Comparison of ENCODE assay signal across 8 cellular contexts in genomic region chr17:7330099-7331015, GRCh38. TPM values are rescaled to one million over a fixed set of nuclear protein-coding genes. Genes with fewer than 3 reads are reported as not detected.
DNase-seq lines count a peak whose midpoint lies in the region; ATAC-seq and TF ChIP-seq lines count a peak whose summit lies in the region.

No MANE protein-coding gene starts in this region.

- H3K4me1 Mint-ChIP-seq in activated CD4-positive, alpha-beta memory T cell treated with anti-CD3 and anti-CD28 coated beads for 36 hours (ENCODE audit: low read depth) = peaks cover 48% of the 10 kb centered on the region

- POLR2A ChIA-PET in activated CD4-positive, alpha-beta memory T cell treated with anti-CD3 and anti-CD28 coated beads for 36 hours (lab: Charles Lee) = interaction anchor here (0.8 to 2.1 kb wide), 14 partner anchors 8 to 357 kb away, joined by 3 to 13 read pairs (median 4); partner anchors contain the start of genes MPDU1, TMEM256, TP53 and ZBTB4

- no peaks in the 10 kb centered on the region for H3K27me3 Mint-ChIP-seq in activated CD4-positive, alpha-beta memory T cell treated with anti-CD3 and anti-CD28 coated beads for 36 hours

- H3K9me3 ChIP-seq in ectodermal cell (ENCODE audit: control insufficient read depth, low read length) (no peaks in the 10 kb centered on the region), lung (ENCODE audit: control insufficient read depth in 2 of 2, insufficient read depth in 1 of 2, low read length in 1 of 2) (no peaks in the 10 kb centered on the region)

- peak; percentile 82 for DNase-seq in 8988T
- DNase-seq in NCI-H446 treated with DMSO at 0.1 percent for 48 hours (lab: John Stamatoyannopoulos, UW) = peak; percentile 56
- peak; percentile 88 for DNase-seq in activated CD4-positive, alpha-beta memory T cell treated with anti-CD3 and anti-CD28 coated beads for 36 hours
- DNase-seq in lung (ENCODE audit: low spot score) = peak; percentile 81
- DNase-seq in stimulated activated CD4-positive, alpha-beta T cell treated with anti-CD3 and anti-CD28 coated beads, TNF-alpha, amount 100 ng/mL, for 4 hours (ENCODE audit: low read depth in 3 of 3) = peak; percentile 57 to 65 (median 61)

- H3K36me3 Mint-ChIP-seq in activated CD4-positive, alpha-beta memory T cell treated with anti-CD3 and anti-CD28 coated beads for 36 hours = peaks cover 2% of the 10 kb centered on the region

- H3K36me3 ChIP-seq in ectodermal cell (ENCODE audit: control insufficient read depth, insufficient read depth, low read length) (peaks cover 9% of the 10 kb centered on the region), lung (ENCODE audit: control insufficient read depth in 2 of 2, insufficient read depth in 2 of 2, low read length in 2 of 2) (peaks cover 0 to 9% of the 10 kb centered on the region in 2 donors)

- peak overlapping the region; percentile 93 for H3K27ac ChIP-seq in ectodermal cell (ENCODE audit: insufficient read depth, low read depth, low read length, poor library complexity, severe bottlenecking)
- peak overlapping the region; percentile 82 to 94 for H3K27ac ChIP-seq in lung (ENCODE audit: low read depth in 1 of 2, low read length in 1 of 2)

- WGBS in ectodermal cell, 2 experiments = 29 to 30% methylated on average over 42 of the region's 42 CpGs
- 21 to 24% methylated on average over 37 to 42 of the region's 42 CpGs for WGBS in lung, 2 donors

- no peaks in the 10 kb centered on the region for H3K27me3 ChIP-seq in ectodermal cell (ENCODE audit: control insufficient read depth, insufficient read depth, low read length, poor library complexity, severe bottlenecking)
- no peaks in the 10 kb centered on the region for H3K27me3 ChIP-seq in lung (ENCODE audit: control insufficient read depth, insufficient read depth)

- no peaks in the 10 kb centered on the region for H3K9me3 Mint-ChIP-seq in activated CD4-positive, alpha-beta memory T cell treated with anti-CD3 and anti-CD28 coated beads for 36 hours

- H3K4me1 ChIP-seq in ectodermal cell (ENCODE audit: control insufficient read depth, insufficient read depth, low read length) = peaks cover 9% of the 10 kb centered on the region
- H3K4me1 ChIP-seq in lung (ENCODE audit: control insufficient read depth in 2 of 2, insufficient read depth in 2 of 2, low read length in 2 of 2) = peaks cover 2 to 3% of the 10 kb centered on the region in 2 donors

- H3K27ac Mint-ChIP-seq in activated CD4-positive, alpha-beta memory T cell treated with anti-CD3 and anti-CD28 coated beads for 36 hours = peak overlapping the region; percentile 94

- H3K4me3 Mint-ChIP-seq in activated CD4-positive, alpha-beta memory T cell treated with anti-CD3 and anti-CD28 coated beads for 36 hours = peak overlapping the region; percentile 89

- H3K4me3 ChIP-seq in ectodermal cell (ENCODE audit: insufficient read depth, low read depth, low read length) (peak overlapping the region; percentile 87), lung (peak overlapping the region; percentile 83)

- CTCF ChIA-PET in activated CD4-positive, alpha-beta memory T cell treated with anti-CD3 and anti-CD28 coated beads for 36 hours (lab: Charles Lee) = interaction anchor here (0.7 to 2.4 kb wide), 12 partner anchors 10 to 357 kb away, joined by 3 to 11 read pairs (median 6); partner anchors contain the start of genes GPS2, SENP3, SLC2A4 and TMEM102

- ATAC-seq in GM18858 (IDR thresholded peaks at IDR 0.05; ENCODE audit: unreplicated experiment) (peak; percentile 16), HG03064 (IDR thresholded peaks at IDR 0.05; ENCODE audit: low read depth, unreplicated experiment) (peak; percentile 39), lung (ENCODE audit: insufficient read depth, low FRiP score) (peak; percentile 59)

- intact Hi-C loops in activated CD4-positive, alpha-beta memory T cell treated with anti-CD3 and anti-CD28 coated beads for 36 hours (cut with micrococcal nuclease) = loop anchor here (5.0 kb wide), 1 partner anchor 107 kb away; the partner anchor contains the start of genes FGF11 and TMEM102

- no peak for TF ChIP-seq CTCF in lung (IDR thresholded peaks at IDR 0.05; ENCODE audit: control extremely low read depth, extremely low read depth)

RNA-seq across cellular contexts. Expression of gene NEURL4, which starts 1.2 kb away (rescaled TPM):
- total RNA-seq in activated CD4-positive, alpha-beta memory T cell treated with anti-CD3 and anti-CD28 coated beads for 36 hours = 10 to 100 TPM; 26.9 to 29.3 TPM
- polyA plus RNA-seq in ectodermal cell (2013, experiment 1 of 4) = 43.8 TPM
- 44.7 TPM for polyA plus RNA-seq in ectodermal cell (2013, experiment 2 of 4)
- polyA plus RNA-seq in ectodermal cell (2013, experiment 3 of 4) = 35.7 TPM
- polyA plus RNA-seq in ectodermal cell (2013, experiment 4 of 4) = 37.0 TPM
- total RNA-seq in lung = 10 to 100 TPM; 21.7 to 33.9 TPM
- 10 to 100 TPM; 17.3 to 27.0 TPM for polyA plus RNA-seq in lung

RNA-seq across cellular contexts. Expression of gene ACAP1, which starts 6.0 kb away (rescaled TPM):
- total RNA-seq in activated CD4-positive, alpha-beta memory T cell treated with anti-CD3 and anti-CD28 coated beads for 36 hours = 100 to 1,000 TPM; 391 to 405 TPM
- polyA plus RNA-seq in ectodermal cell (2013, experiment 1 of 4) = 4.6 TPM
- polyA plus RNA-seq in ectodermal cell (2013, experiment 2 of 4) = 4.7 TPM
- polyA plus RNA-seq in ectodermal cell (2013, experiment 3 of 4) = 6.6 TPM
- 3.6 TPM for polyA plus RNA-seq in ectodermal cell (2013, experiment 4 of 4)
- 10 to 100 TPM in 1 of 2 donors, 1 to 10 TPM in 1; 9.2 to 27.0 TPM for total RNA-seq in lung
- 10 to 100 TPM; 17.2 to 39.4 TPM for polyA plus RNA-seq in lung

RNA-seq across cellular contexts. Expression of gene GPS2, which starts 15.2 kb away (rescaled TPM):
- 10 to 100 TPM; 34.9 to 38.7 TPM for total RNA-seq in activated CD4-positive, alpha-beta memory T cell treated with anti-CD3 and anti-CD28 coated beads for 36 hours
- 51.2 TPM for polyA plus RNA-seq in ectodermal cell (2013, experiment 1 of 4)
- polyA plus RNA-seq in ectodermal cell (2013, experiment 2 of 4) = 47.2 TPM
- 46.2 TPM for polyA plus RNA-seq in ectodermal cell (2013, experiment 3 of 4)
- polyA plus RNA-seq in ectodermal cell (2013, experiment 4 of 4) = 52.5 TPM
- total RNA-seq in lung = 10 to 100 TPM; 23.8 to 57.0 TPM
- polyA plus RNA-seq in lung = 10 to 100 TPM; 68.6 to 71.6 TPM

RNA-seq across cellular contexts. Expression of gene KCTD11, which starts 21.6 kb away (rescaled TPM):
- 1 to 10 TPM; 2.6 to 2.8 TPM for total RNA-seq in activated CD4-positive, alpha-beta memory T cell treated with anti-CD3 and anti-CD28 coated beads for 36 hours
- 11.7 TPM for polyA plus RNA-seq in ectodermal cell (2013, experiment 1 of 4)
- 10.7 TPM for polyA plus RNA-seq in ectodermal cell (2013, experiment 2 of 4)
- 8.2 TPM for polyA plus RNA-seq in ectodermal cell (2013, experiment 3 of 4)
- 9.7 TPM for polyA plus RNA-seq in ectodermal cell (2013, experiment 4 of 4)
- 10 to 100 TPM in 1 of 2 donors, 1 to 10 TPM in 1; 5.9 to 14.9 TPM for total RNA-seq in lung
- 10 to 100 TPM; 11.1 to 14.1 TPM for polyA plus RNA-seq in lung

RNA-seq across cellular contexts. Expression of gene EIF5A, which starts 22.9 kb away (rescaled TPM):
- 100 to 1,000 TPM; 774 to 776 TPM for total RNA-seq in activated CD4-positive, alpha-beta memory T cell treated with anti-CD3 and anti-CD28 coated beads for 36 hours
- 563 TPM for polyA plus RNA-seq in ectodermal cell (2013, experiment 1 of 4)
- 512 TPM for polyA plus RNA-seq in ectodermal cell (2013, experiment 2 of 4)
- 447 TPM for polyA plus RNA-seq in ectodermal cell (2013, experiment 3 of 4)
- polyA plus RNA-seq in ectodermal cell (2013, experiment 4 of 4) = 431 TPM
- total RNA-seq in lung = 100 to 1,000 TPM; 104 to 516 TPM
- 100 to 1,000 TPM; 596 to 607 TPM for polyA plus RNA-seq in lung

Comparison
In these comparisons a context has a peak if more than half of its experiments do, and no peak if none do; other contexts are left out.
1. Peak in every context shown above with its lines: DNase-seq, ATAC-seq, H3K4me3 ChIP-seq and H3K27ac ChIP-seq.
2. RNA of gene ACAP1, which starts 6.0 kb away (total RNA-seq): 391 to 405 TPM in activated CD4-positive, alpha-beta memory T cell treated with anti-CD3 and anti-CD28 coated beads for 36 hours; 9.2 to 27.0 TPM in lung; every median in the first group is over 10 times any median in the second.